9 cellular contexts compared by ENCODE assay signal in genomic region chr5:54519083-54519541, GRCh38. TPM values are rescaled to one million over a fixed set of nuclear protein-coding genes. Genes with fewer than 3 reads are reported as not detected.
DNase-seq lines count a peak whose midpoint lies in the region; TF ChIP-seq lines count a peak whose summit lies in the region.
"Had no signal": no experiment of that assay in that cellular context is flagged by ENCODE, and none has a peak within 500 bp of the region (broad histone marks: within the 10 kb centered on the region; RNA-seq: fewer than 3 reads in every experiment).

No MANE protein-coding gene starts in this region.

- H3K36me3 Mint-ChIP-seq in brain = peaks cover 40% of the 10 kb centered on the region

- H3K4me3 ChIP-seq in lower leg skin (ENCODE audit: low read depth, poor library complexity, severe bottlenecking) = peak overlapping the region; percentile 11

- peaks cover 32% of the 10 kb centered on the region for H3K4me1 Mint-ChIP-seq in brain

- H3K9me3 Mint-ChIP-seq in brain = peaks cover 0 to 9% (median 0%) of the 10 kb centered on the region in 5 experiments

- H3K27ac Mint-ChIP-seq in brain = peak overlapping the region in 4 of 5 experiments; percentile 17 to 91 (median 88)

- TF ChIP-seq POLR2A in lower leg skin (IDR thresholded peaks at IDR 0.05) = no peak

- TF ChIP-seq CTCF in brain (conservative IDR thresholded peaks at IDR 0.05) (no peak), lower leg skin (IDR thresholded peaks at IDR 0.05) (no peak)

- peak overlapping the region; percentile 87 to 90 (median 88) for H3K4me3 Mint-ChIP-seq in brain

- peak in 2 of 3 experiments; percentile 15 to 36 for DNase-seq in NCI-H1417 (lab: John Stamatoyannopoulos, UW)
- no peak for DNase-seq in NCI-H1417 treated with DMSO at 0.1 percent for 48 hours (lab: John Stamatoyannopoulos, UW)
- DNase-seq in lower leg skin (ENCODE audit: low spot score in 2 of 2) = peak in 1 of 2 donors; percentile 83
- DNase-seq in HuH-7 (ENCODE audit: low spot score) = no peak
- DNase-seq in activated CD4-positive, CD25-positive, alpha-beta regulatory T cell treated with anti-CD3 and anti-CD28 coated beads, Interleukin-2, amount 50 U/mL, for 72 hours = no peak
- no peak for DNase-seq in NCI-H146 (lab: John Stamatoyannopoulos, UW)
- DNase-seq: 8988T had no signal

- peak overlapping the region; percentile 75 for H3K27ac ChIP-seq in temporal lobe (ENCODE audit: low read depth, low read length)

- no peaks in the 10 kb centered on the region for H3K27me3 Mint-ChIP-seq in brain

- 70 to 82% methylated on average over 23 to 31 of the region's 31 CpGs for WGBS in lower leg skin, 2 donors

- intact Hi-C loops in lower leg skin (cut with DNase I; ENCODE audit: low total_unique reads) = loop anchor here (5.0 to 10.0 kb wide), 3 partner anchors 328 to 636 kb away; no protein-coding TSS in a partner anchor

RNA-seq across cellular contexts. Expression of gene SNX18, which starts 1.6 kb away (rescaled TPM):
- polyA plus RNA-seq in brain (ENCODE audit: insufficient read depth, low read depth, low replicate concordance) = 4.9 TPM
- total RNA-seq in lower leg skin (10 to 100 TPM; 38.5 to 59.6 (median 51.2) TPM), temporal lobe (17.2 TPM)

Comparison
In these comparisons a context has a peak if more than half of its experiments do, and no peak if none do; other contexts are left out.
1. DNase-seq: peak in NCI-H1417 (2 of 3); none in NCI-H1417 treated with DMSO at 0.1 percent for 48 hours (single experiment), HuH-7 (single experiment), activated CD4-positive, CD25-positive, alpha-beta regulatory T cell treated with anti-CD3 and anti-CD28 coated beads, Interleukin-2, amount 50 U/mL, for 72 hours (single experiment) and NCI-H146 (single experiment).